Comparison of ENCODE assay signal across 11 cellular contexts in the genomic region with DNA sequence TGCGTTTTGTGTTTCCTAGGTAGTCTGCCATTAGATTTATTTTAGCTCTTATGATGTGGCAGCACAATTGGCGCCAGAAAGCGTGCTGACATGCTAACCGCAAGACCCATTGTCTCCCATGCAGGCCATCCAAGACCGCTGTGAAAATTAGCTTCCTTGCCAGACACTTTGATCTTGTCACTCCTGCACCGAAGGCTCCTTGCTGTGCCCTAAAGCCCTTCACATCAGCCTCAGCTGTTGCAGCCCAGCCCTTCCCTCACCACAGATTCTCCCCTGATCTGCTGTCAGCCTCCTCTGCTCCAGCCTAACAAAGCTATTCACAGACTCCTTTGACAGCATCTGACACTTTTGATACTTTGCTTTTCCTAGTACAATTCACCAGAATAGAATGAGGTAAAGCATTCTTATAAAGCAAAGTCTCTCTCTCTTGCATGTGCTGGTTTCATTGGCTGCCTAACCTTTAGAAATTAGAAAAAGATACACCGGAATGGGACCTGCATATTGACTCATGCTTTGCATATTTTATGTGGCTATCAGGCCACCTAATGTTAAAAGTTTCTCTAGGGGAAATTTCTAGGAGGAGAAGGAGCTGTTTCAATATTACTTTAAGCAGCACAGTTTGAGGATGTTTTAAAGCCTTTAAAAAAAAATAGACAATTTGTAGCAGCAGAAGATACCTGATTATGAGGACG.
DNase-seq lines count a peak whose midpoint lies in the region; ATAC-seq and TF ChIP-seq lines count a peak whose summit lies in the region.
"Had no signal": no experiment of that assay in that cellular context is flagged by ENCODE, and none has a peak within 500 bp of the region (broad histone marks: within the 10 kb centered on the region; RNA-seq: fewer than 3 reads in every experiment).

No MANE protein-coding gene starts in this region.

- H3K27me3 ChIP-seq in CD4-positive, alpha-beta T cell (ENCODE audit: control insufficient read depth, insufficient read depth, low read length): no peaks in the 10 kb centered on the region
- H3K27me3 ChIP-seq in hepatocyte: no peaks in the 10 kb centered on the region

- TF ChIP-seq CTCF in CD4-positive, alpha-beta T cell (IDR thresholded peaks at IDR 0.05): no peak
- no peak for TF ChIP-seq CTCF in HEK293 (tag by site-specific recombination; IDR thresholded peaks at IDR 0.05)
- no peak for TF ChIP-seq CTCF in activated CD8-positive, alpha-beta T cell treated with anti-CD3 and anti-CD28 coated beads for 36 hours (IDR thresholded peaks at IDR 0.05)
- TF ChIP-seq CTCF in hepatocyte (IDR thresholded peaks at IDR 0.05; ENCODE audit: poor library complexity): no peak

- H3K36me3 ChIP-seq in HEK293 (ENCODE audit: control insufficient read depth in 2 of 2, insufficient read depth in 1 of 2, low read length in 2 of 2) (no peaks in the 10 kb centered on the region), hepatocyte (replicated peaks; ENCODE audit: insufficient read depth, low read depth) (no peaks in the 10 kb centered on the region)
- H3K36me3 ChIP-seq: thoracic aorta had no signal

- no peaks in the 10 kb centered on the region for H4K20me1 ChIP-seq in hepatocyte (ENCODE audit: insufficient read depth, poor library complexity, severe bottlenecking)

- H3K4me1 ChIP-seq in HEK293 (ENCODE audit: control insufficient read depth, insufficient read depth, low read length) (no peaks in the 10 kb centered on the region), hepatocyte (ENCODE audit: insufficient read depth) (no peaks in the 10 kb centered on the region)

- H3K36me3 Mint-ChIP-seq in CD4-positive, alpha-beta T cell (ENCODE audit: low read depth): no peaks in the 10 kb centered on the region
- H3K36me3 Mint-ChIP-seq in activated CD8-positive, alpha-beta T cell treated with anti-CD3 and anti-CD28 coated beads for 36 hours (ENCODE audit: low read depth): no peaks in the 10 kb centered on the region
- H3K36me3 Mint-ChIP-seq: CD14-positive monocyte had no signal

- no peaks in the 10 kb centered on the region for H3K9me3 Mint-ChIP-seq in CD4-positive, alpha-beta T cell
- H3K9me3 Mint-ChIP-seq in activated CD8-positive, alpha-beta T cell treated with anti-CD3 and anti-CD28 coated beads for 36 hours: no peaks in the 10 kb centered on the region

- H3K27ac ChIP-seq in CD4-positive, alpha-beta T cell (ENCODE audit: low read depth, low read length): no peak overlapping the region
- no peak overlapping the region for H3K27ac ChIP-seq in HEK293 (ENCODE audit: extremely low read depth, low read depth, low read length)
- H3K27ac ChIP-seq in hepatocyte: no peak overlapping the region
- H3K27ac ChIP-seq: thoracic aorta had no signal

- CTCF ChIA-PET in CD4-positive, alpha-beta T cell (lab: Charles Lee): no interaction called here
- CTCF ChIA-PET in HEK293 (lab: Yijun Ruan, JAX): interaction anchor here (2.0 kb wide), 1 partner anchor 8 kb away, joined by 5 read pairs; no protein-coding TSS in a partner anchor
- CTCF ChIA-PET in activated CD8-positive, alpha-beta T cell treated with anti-CD3 and anti-CD28 coated beads for 36 hours (lab: Charles Lee): interaction anchor here (1.2 to 1.4 kb wide), 2 partner anchors 9 to 95 kb away, joined by 3 to 6 read pairs; no protein-coding TSS in a partner anchor

- no peak overlapping the region for H3K4me2 ChIP-seq in hepatocyte

- DNase-seq in CD4-positive, alpha-beta T cell: peak in 1 of 10 experiments; percentile 3
- DNase-seq in activated CD8-positive, alpha-beta T cell treated with anti-CD3 and anti-CD28 coated beads for 36 hours: peak; percentile 32
- peak; percentile 35 for DNase-seq in left kidney (ENCODE audit: low read depth, low spot score)
- DNase-seq in NCI-H1092 treated with DMSO at 0.1 percent for 48 hours (lab: John Stamatoyannopoulos, UW): no peak
- no peak for DNase-seq in hepatocyte (ENCODE audit: low spot score)
- no peak for DNase-seq in NCI-H510A (lab: John Stamatoyannopoulos, UW)
- DNase-seq: NCI-H1436 treated with DMSO at 0.1 percent for 48 hours had no signal

- H3K27ac Mint-ChIP-seq in CD4-positive, alpha-beta T cell: no peak overlapping the region
- H3K27ac Mint-ChIP-seq in activated CD8-positive, alpha-beta T cell treated with anti-CD3 and anti-CD28 coated beads for 36 hours: peak overlapping the region; percentile 30

- no peaks in the 10 kb centered on the region for H3K9me2 ChIP-seq in hepatocyte (replicated peaks; ENCODE audit: insufficient read depth)

- no peaks in the 10 kb centered on the region for H3K79me2 ChIP-seq in hepatocyte

- H3K9me3 ChIP-seq in CD4-positive, alpha-beta T cell (ENCODE audit: control insufficient read depth, low read length): no peaks in the 10 kb centered on the region
- H3K9me3 ChIP-seq in HEK293 (ENCODE audit: control insufficient read depth, insufficient read depth, low read depth, low read length) (no peaks in the 10 kb centered on the region), hepatocyte (ENCODE audit: low read depth) (no peaks in the 10 kb centered on the region)
- H3K9me3 ChIP-seq: thoracic aorta had no signal

- H3K27me3 Mint-ChIP-seq in CD4-positive, alpha-beta T cell: no peaks in the 10 kb centered on the region
- H3K27me3 Mint-ChIP-seq in activated CD8-positive, alpha-beta T cell treated with anti-CD3 and anti-CD28 coated beads for 36 hours: no peaks in the 10 kb centered on the region

- POLR2A ChIA-PET in CD4-positive, alpha-beta T cell (lab: Charles Lee): no interaction called here
- POLR2A ChIA-PET in HEK293 (lab: Yijun Ruan, JAX): no interaction called here
- POLR2A ChIA-PET in activated CD8-positive, alpha-beta T cell treated with anti-CD3 and anti-CD28 coated beads for 36 hours (lab: Charles Lee): no interaction called here

- peak; percentile 32 for ATAC-seq in CD4-positive, alpha-beta T cell (ENCODE audit: poor library complexity)
- peak; percentile 68 for ATAC-seq in activated CD8-positive, alpha-beta T cell treated with anti-CD3 and anti-CD28 coated beads for 36 hours
- ATAC-seq in HG03280 (IDR thresholded peaks at IDR 0.05; ENCODE audit: unreplicated experiment): no peak

- H3K4me1 Mint-ChIP-seq in CD4-positive, alpha-beta T cell (ENCODE audit: low read depth): peaks cover 34% of the 10 kb centered on the region
- peaks cover 24% of the 10 kb centered on the region for H3K4me1 Mint-ChIP-seq in activated CD8-positive, alpha-beta T cell treated with anti-CD3 and anti-CD28 coated beads for 36 hours (ENCODE audit: low read depth)

- H2AFZ ChIP-seq in hepatocyte: no peak overlapping the region

- H3K4me3 ChIP-seq in HEK293 (ENCODE audit: low read depth, low read length) (no peak overlapping the region), hepatocyte (no peak overlapping the region)
- H3K4me3 ChIP-seq: thoracic aorta had no signal

- intact Hi-C loops in CD4-positive, alpha-beta T cell (cut with DNase I, micrococcal nuclease): no loop called here
- intact Hi-C loops in activated CD8-positive, alpha-beta T cell treated with anti-CD3 and anti-CD28 coated beads for 36 hours (cut with micrococcal nuclease): loop anchor here (5.0 to 10.0 kb wide), 2 partner anchors 94 to 397 kb away; no protein-coding TSS in a partner anchor

- WGBS in hepatocyte (ENCODE audit: low lambda C conversion rate, missing lambda C conversion rate): 59% methylated on average over 8 of the region's 8 CpGs

- H3K4me3 Mint-ChIP-seq in CD4-positive, alpha-beta T cell: no peak overlapping the region
- H3K4me3 Mint-ChIP-seq in activated CD8-positive, alpha-beta T cell treated with anti-CD3 and anti-CD28 coated beads for 36 hours: no peak overlapping the region
- H3K4me3 Mint-ChIP-seq: CD14-positive monocyte had no signal

TF ChIP-seq in HEK293, 187 proteins besides CTCF, POLR2A, EP300 and RAD21:
- TF ChIP-seq, protein P1, sequence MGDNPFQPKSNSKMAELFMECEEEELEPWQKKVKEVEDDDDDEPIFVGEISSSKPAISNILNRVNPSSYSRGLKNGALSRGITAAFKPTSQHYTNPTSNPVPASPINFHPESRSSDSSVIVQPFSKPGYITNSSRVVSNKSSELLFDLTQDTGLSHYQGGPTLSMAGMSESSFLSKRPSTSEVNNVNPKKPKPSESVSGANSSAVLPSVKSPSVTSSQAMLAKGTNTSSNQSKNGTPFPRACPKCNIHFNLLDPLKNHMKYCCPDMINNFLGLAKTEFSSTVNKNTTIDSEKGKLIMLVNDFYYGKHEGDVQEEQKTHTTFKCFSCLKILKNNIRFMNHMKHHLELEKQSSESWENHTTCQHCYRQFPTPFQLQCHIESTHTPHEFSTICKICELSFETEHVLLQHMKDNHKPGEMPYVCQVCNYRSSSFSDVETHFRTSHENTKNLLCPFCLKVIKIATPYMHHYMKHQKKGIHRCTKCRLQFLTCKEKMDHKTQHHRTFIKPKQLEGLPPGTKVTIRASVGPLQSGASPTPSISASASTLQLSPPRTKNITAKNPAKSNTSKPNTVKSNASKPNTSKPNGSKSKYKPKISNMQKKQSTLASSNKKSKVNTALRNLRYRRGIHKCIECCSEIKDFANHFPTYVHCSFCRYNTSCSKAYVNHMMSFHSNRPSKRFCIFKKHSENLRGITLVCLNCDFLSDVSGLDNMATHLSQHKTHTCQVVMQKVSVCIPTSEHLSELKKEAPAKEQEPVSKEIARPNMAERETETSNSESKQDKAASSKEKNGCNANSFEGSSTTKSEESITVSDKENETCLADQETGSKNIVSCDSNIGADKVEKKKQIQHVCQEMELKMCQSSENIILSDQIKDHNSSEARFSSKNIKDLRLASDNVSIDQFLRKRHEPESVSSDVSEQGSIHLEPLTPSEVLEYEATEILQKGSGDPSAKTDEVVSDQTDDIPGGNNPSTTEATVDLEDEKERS (tag by site-specific recombination; IDR thresholded peaks at IDR 0.05): no peak
- TF ChIP-seq ZIC2 (tag by site-specific recombination; IDR thresholded peaks at IDR 0.05): 0 out of 2 replicates have a peak, but pooled peaks have one; percentile 20

Comparison
In these comparisons a context has a peak if more than half of its experiments do, and no peak if none do; other contexts are left out.
1. DNase-seq: peak in activated CD8-positive, alpha-beta T cell treated with anti-CD3 and anti-CD28 coated beads for 36 hours (single experiment) and left kidney (single experiment); none in NCI-H1092 treated with DMSO at 0.1 percent for 48 hours (single experiment), hepatocyte (single experiment) and NCI-H510A (single experiment).